In the genomic region with DNA sequence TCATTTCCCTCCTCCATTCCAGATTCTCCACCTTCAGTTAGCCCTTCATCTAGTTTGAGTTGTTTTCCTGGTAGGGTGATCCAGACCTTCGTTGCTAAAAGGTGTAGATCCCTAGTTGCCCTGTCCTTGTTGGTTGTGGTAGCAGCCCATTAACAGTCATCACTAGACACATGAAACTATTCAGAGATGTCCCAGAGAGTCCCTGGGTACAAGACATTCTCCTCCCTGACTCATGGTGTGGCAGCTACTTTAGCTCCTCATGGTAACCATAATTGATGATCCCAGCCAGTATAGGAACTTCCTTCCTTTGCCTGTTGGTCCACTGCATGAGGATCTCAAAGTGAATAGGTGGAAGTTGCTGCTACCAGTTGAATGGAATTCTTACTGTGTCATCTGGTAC, we compare ENCODE assay signal across 26 cellular contexts. TPM values are rescaled to one million over a fixed set of nuclear protein-coding genes. Genes with fewer than 3 reads are reported as not detected.
"Had no signal": no experiment of that assay in that cellular context is flagged by ENCODE, and none has a peak within 500 bp of the region (broad histone marks: within the 10 kb centered on the region; RNA-seq: fewer than 3 reads in every experiment).

No MANE protein-coding gene starts in this region.

- ATAC-seq: left lung; naive thymus-derived CD4-positive, alpha-beta T cell; sciatic nerve; T-cell had no signal

- H3K4me3 Mint-ChIP-seq: naive thymus-derived CD4-positive, alpha-beta T cell; neural progenitor cell; T-cell; T-helper 2 cell treated with Interferon-gamma antibody and Interleukin-4, amounts not matched to agents 5 μg/mL and 100 μg/mL, for 36 hours had no signal

- H3K4me1 Mint-ChIP-seq: neural progenitor cell had no signal

- DNase-seq: activated CD8-positive, alpha-beta memory T cell treated with anti-CD3 and anti-CD28 coated beads for 24 hours; activated CD8-positive, alpha-beta memory T cell treated with anti-CD3 and anti-CD28 coated beads, Interleukin-2, amount 50 U/mL, for 48 hours; activated naive CD4-positive, alpha-beta T cell treated with Interleukin-2 at 50 U/mL for 16 hours; adrenal gland; central memory CD4-positive, alpha-beta T cell; effector memory CD4-positive, alpha-beta T cell; foreskin melanocyte; glutamatergic neuron; kidney glomerular epithelial cell; left lung; naive thymus-derived CD4-positive, alpha-beta T cell; SJCRH30; stimulated activated CD4-positive, alpha-beta T cell treated with anti-CD3 and anti-CD28 coated beads, Interleukin-4, amount 100 ng/mL, for 1 hour; stimulated activated naive CD4-positive, alpha-beta T cell treated with Interleukin-2 at 50 U/mL for 16 hours; T-cell; tibial artery; WERI-Rb-1 had no signal

- H3K27ac Mint-ChIP-seq: neural progenitor cell; T-helper 2 cell treated with Interferon-gamma antibody and Interleukin-4, amounts not matched to agents 5 μg/mL and 100 μg/mL, for 36 hours had no signal

- H3K27me3 Mint-ChIP-seq: naive thymus-derived CD4-positive, alpha-beta T cell; T-cell had no signal

- H3K9me3 Mint-ChIP-seq: neural progenitor cell; T-cell; T-helper 2 cell treated with Interferon-gamma antibody and Interleukin-4, amounts not matched to agents 5 μg/mL and 100 μg/mL, for 36 hours had no signal

- H3K36me3 Mint-ChIP-seq: neural progenitor cell, T-cell had no signal

RNA-seq across cellular contexts. Expression of gene SH2D2A, which starts 6.0 kb away (rescaled TPM):
- total RNA-seq: ascending aorta, lung microvascular endothelial cell, SJCRH30, urinary bladder had no signal

RNA-seq across cellular contexts. Expression of gene INSRR, which starts 36.2 kb away (rescaled TPM):
- total RNA-seq: dermis microvascular lymphatic vessel endothelial cell, hepatocyte, left lung, lung microvascular endothelial cell, renal cortical epithelial cell, SJCRH30 had no signal

RNA-seq across cellular contexts. Expression of gene NTRK1, which starts 38.0 kb away (rescaled TPM):
- total RNA-seq: ascending aorta, dermis microvascular lymphatic vessel endothelial cell, lung microvascular endothelial cell, renal cortical epithelial cell, SJCRH30 had no signal
